Comparison of ENCODE assay signal across 12 cellular contexts in the genomic region with DNA sequence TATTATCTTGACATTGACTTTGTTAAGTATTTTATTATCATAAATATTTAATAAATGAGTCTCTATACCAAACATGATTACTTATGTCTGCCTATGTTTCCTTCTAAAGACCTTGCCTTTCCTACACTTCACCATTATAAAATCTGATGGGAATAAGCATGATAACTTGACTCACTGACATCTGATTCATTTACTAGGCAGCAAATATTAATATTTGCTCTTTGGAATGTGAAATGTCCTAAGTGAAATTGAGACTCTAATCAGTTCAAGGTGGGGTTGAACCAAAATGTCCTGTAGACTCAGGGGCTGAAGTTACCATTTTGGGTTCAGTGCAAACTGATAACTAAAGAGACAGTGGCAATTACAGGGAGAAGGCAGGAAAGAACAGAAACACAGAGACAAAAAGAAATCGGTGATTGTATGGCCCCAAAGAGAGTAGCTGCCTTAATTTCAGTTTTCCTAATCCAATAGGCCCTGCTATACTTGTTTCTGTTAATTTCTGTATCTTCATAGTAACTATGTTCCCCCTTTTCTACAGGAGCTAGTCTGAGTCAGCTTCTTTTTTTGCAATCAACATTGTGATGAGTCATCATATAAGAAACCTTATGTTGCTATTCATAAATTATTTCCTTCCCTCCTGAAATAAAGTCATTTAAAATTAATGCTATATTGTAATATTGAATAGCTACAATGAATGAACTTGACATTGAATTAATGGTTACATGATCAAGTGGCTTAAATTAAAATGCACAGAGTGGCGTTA.
A peak's percentile ranks its signal among the peaks of the same experiment; 100 is the strongest.
DNase-seq lines count a peak whose midpoint lies in the region; ATAC-seq, FAIRE-seq and TF ChIP-seq lines count a peak whose summit lies in the region.
"Had no signal": no experiment of that assay in that cellular context is flagged by ENCODE, and none has a peak within 500 bp of the region (broad histone marks: within the 10 kb centered on the region; RNA-seq: fewer than 3 reads in every experiment).

No MANE protein-coding gene starts in this region.

- POLR2A ChIA-PET in endothelial cell of umbilical vein (lab: Charles Lee), result no interaction called here

- H3K27ac ChIP-seq in endothelial cell of umbilical vein (ENCODE audit: insufficient read depth, low read depth, low read length), result peak overlapping the region; percentile 19
- H3K27ac ChIP-seq: ascending aorta, esophagus muscularis mucosa, left ventricle myocardium inferior had no signal

- peak; percentile 83 for DNase-seq in HCEC 1CT
- DNase-seq in OCI-M1 (lab: John Stamatoyannopoulos, UW), result peak; percentile 79
- DNase-seq in endothelial cell of umbilical vein (ENCODE audit: low read depth, low spot score), result peak; percentile 57
- DNase-seq in renal cortical epithelial cell (ENCODE audit: low read depth), result peak; percentile 78
- DNase-seq in DMS79 treated with DMSO at 0.1 percent for 48 hours (lab: John Stamatoyannopoulos, UW), result no peak
- DNase-seq in NCI-H1092 treated with DMSO at 0.1 percent for 48 hours (lab: John Stamatoyannopoulos, UW), result no peak
- DNase-seq: left ventricle myocardium inferior, NCI-H1048, NCI-H774 had no signal

- no peaks in the 10 kb centered on the region for H3K36me3 ChIP-seq in endothelial cell of umbilical vein (ENCODE audit: control insufficient read depth in 2 of 2, extremely low read depth in 1 of 2, insufficient read depth in 2 of 2, low read length in 2 of 2)
- H3K36me3 ChIP-seq: ascending aorta, esophagus muscularis mucosa, left ventricle myocardium inferior had no signal

- no peak overlapping the region for H2AFZ ChIP-seq in endothelial cell of umbilical vein (ENCODE audit: low read depth, low read length)

- no peaks in the 10 kb centered on the region for H3K79me2 ChIP-seq in endothelial cell of umbilical vein (ENCODE audit: control insufficient read depth, insufficient read depth, low read length)

- H3K27me3 ChIP-seq in endothelial cell of umbilical vein (ENCODE audit: control insufficient read depth in 2 of 2, insufficient read depth in 2 of 2, low read length in 2 of 2), result no peaks in the 10 kb centered on the region
- H3K27me3 ChIP-seq: ascending aorta, esophagus muscularis mucosa had no signal

- intact Hi-C loops in endothelial cell of umbilical vein (cut with micrococcal nuclease), result loop anchor here (5.0 kb wide), 1 partner anchor 51 kb away; no protein-coding TSS in a partner anchor

- peak overlapping the region; percentile 23 for H3K4me2 ChIP-seq in endothelial cell of umbilical vein (ENCODE audit: insufficient read depth, low read length)

- CTCF ChIA-PET in endothelial cell of umbilical vein (lab: Charles Lee), result interaction anchor here (0.7 to 2.0 kb wide), 9 partner anchors 9 to 91 kb away, joined by 3 to 6 read pairs (median 4); no protein-coding TSS in a partner anchor

- no peak overlapping the region for H3K4me3 ChIP-seq in endothelial cell of umbilical vein (replicated peaks in 1 of 3; ENCODE audit: insufficient read depth in 1 of 3, low read depth in 1 of 3, low read length in 3 of 3)
- H3K4me3 ChIP-seq: ascending aorta, esophagus muscularis mucosa, left ventricle myocardium inferior had no signal

- BruUV-seq in endothelial cell of umbilical vein (replicated peaks; lab: Mats Ljungman, UMichigan), result no TSS peak

- peaks cover 24% of the 10 kb centered on the region for H3K4me1 ChIP-seq in endothelial cell of umbilical vein (ENCODE audit: control insufficient read depth, extremely low read depth, insufficient read depth, low read length)
- H3K4me1 ChIP-seq: left ventricle myocardium inferior had no signal

- H3K9me1 ChIP-seq in endothelial cell of umbilical vein (replicated peaks; ENCODE audit: control insufficient read depth, extremely low read depth, insufficient read depth, low read length), result peaks cover 2% of the 10 kb centered on the region

- H3K9ac ChIP-seq in endothelial cell of umbilical vein (replicated peaks; ENCODE audit: extremely low read depth, insufficient read depth, low read length), result no peak overlapping the region

- no peak for ATAC-seq in GM19328 (IDR thresholded peaks at IDR 0.05; ENCODE audit: unreplicated experiment)

- peak; percentile 74 for FAIRE-seq in endothelial cell of umbilical vein (lab: Jason Lieb, UNC)

- TF ChIP-seq CTCF in endothelial cell of umbilical vein (IDR thresholded peaks at IDR 0.05; ENCODE audit: extremely low read depth in 1 of 2, insufficient read depth in 1 of 2, low read depth in 1 of 2, low read length in 2 of 2), result no peak

- TF ChIP-seq POLR2A in endothelial cell of umbilical vein (IDR thresholded peaks at IDR 0.05; ENCODE audit: low read depth, low read length), result no peak

- no peaks in the 10 kb centered on the region for H3K9me3 ChIP-seq in endothelial cell of umbilical vein (replicated peaks; ENCODE audit: control insufficient read depth, insufficient read depth, low read length)
- H3K9me3 ChIP-seq: ascending aorta, esophagus muscularis mucosa, left ventricle myocardium inferior had no signal

- H4K20me1 ChIP-seq in endothelial cell of umbilical vein (replicated peaks; ENCODE audit: control insufficient read depth, extremely low read depth, insufficient read depth, low read length), result no peaks in the 10 kb centered on the region

- dilution Hi-C loops in endothelial cell of umbilical vein (cut with MboI; ENCODE audit: extremely low pct_ligation_motif_present, low sequenced_read_pairs), result no loop called here

TF ChIP-seq in endothelial cell of umbilical vein, 7 proteins besides CTCF, POLR2A, EP300 and RAD21:
- TF ChIP-seq GATA2 (IDR thresholded peaks at IDR 0.05; ENCODE audit: insufficient read depth, insufficient read length, low read depth, low read length), result no peak
- TF ChIP-seq FOS (IDR thresholded peaks at IDR 0.05; ENCODE audit: borderline replicate concordance, insufficient read depth, low read length), result peak; percentile 83
- no peak for TF ChIP-seq POLR2AphosphoS5 (IDR thresholded peaks at IDR 0.05; ENCODE audit: insufficient read depth, low read depth, low read length)
- TF ChIP-seq JUN (IDR thresholded peaks at IDR 0.05; ENCODE audit: borderline replicate concordance, insufficient read depth, insufficient read length, low read depth), result peak; percentile 86
- TF ChIP-seq EZH2 (IDR thresholded peaks at IDR 0.05; ENCODE audit: borderline replicate concordance, low read depth, low read length, severe bottlenecking), result no peak
- TF ChIP-seq, protein P1, sequence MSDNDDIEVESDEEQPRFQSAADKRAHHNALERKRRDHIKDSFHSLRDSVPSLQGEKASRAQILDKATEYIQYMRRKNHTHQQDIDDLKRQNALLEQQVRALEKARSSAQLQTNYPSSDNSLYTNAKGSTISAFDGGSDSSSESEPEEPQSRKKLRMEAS (IDR thresholded peaks at IDR 0.05; ENCODE audit: insufficient read depth, insufficient read length), result no peak
- no peak for TF ChIP-seq MYC (IDR thresholded peaks at IDR 0.05; ENCODE audit: low read depth, low read length)

Comparison
In these comparisons a context has a peak if more than half of its experiments do, and no peak if none do; other contexts are left out.
1. DNase-seq: peak in HCEC 1CT (single experiment), OCI-M1 (single experiment), endothelial cell of umbilical vein (single experiment) and renal cortical epithelial cell (single experiment); none in DMS79 treated with DMSO at 0.1 percent for 48 hours (single experiment) and NCI-H1092 treated with DMSO at 0.1 percent for 48 hours (single experiment).